9 cellular contexts compared by ENCODE assay signal in genomic region chr22:42717197-42717967, GRCh38.
DNase-seq lines count a peak whose midpoint lies in the region; ATAC-seq lines count a peak whose summit lies in the region.
"Had no signal": no experiment of that assay in that cellular context is flagged by ENCODE, and none has a peak within 500 bp of the region (broad histone marks: within the 10 kb centered on the region; RNA-seq: fewer than 3 reads in every experiment).

No MANE protein-coding gene starts in this region.

- H3K27me3 Mint-ChIP-seq in memory B cell: peaks cover 19% of the 10 kb centered on the region

- peak; percentile 13 for ATAC-seq in HG02938 (IDR thresholded peaks at IDR 0.05; ENCODE audit: unreplicated experiment)
- ATAC-seq in memory B cell (ENCODE audit: low read depth): peak; percentile 20
- no peak for ATAC-seq in HG03095 (IDR thresholded peaks at IDR 0.05; ENCODE audit: unreplicated experiment)
- no peak for ATAC-seq in GM21717 (IDR thresholded peaks at IDR 0.05; ENCODE audit: unreplicated experiment)
- ATAC-seq in GM21390 (IDR thresholded peaks at IDR 0.05; ENCODE audit: unreplicated experiment): no peak

- H3K36me3 Mint-ChIP-seq in memory B cell: no peaks in the 10 kb centered on the region

- H3K4me1 Mint-ChIP-seq in memory B cell: peaks cover 33% of the 10 kb centered on the region

- DNase-seq in DMS79 (lab: John Stamatoyannopoulos, UW): peak; percentile 18
- peak; percentile 66 for DNase-seq in SW480 (ENCODE audit: low spot score)
- DNase-seq in memory B cell (ENCODE audit: low spot score in 2 of 2): no peak
- DNase-seq in OCI-M2 (lab: John Stamatoyannopoulos, UW; ENCODE audit: unreplicated experiment): no peak
- DNase-seq: NCI-H1105 had no signal

- peak overlapping the region; percentile 5 for H3K27ac Mint-ChIP-seq in memory B cell

- H3K9me3 Mint-ChIP-seq in memory B cell: no peaks in the 10 kb centered on the region

- peak overlapping the region; percentile 5 for H3K4me3 Mint-ChIP-seq in memory B cell

Comparison
In these comparisons a context has a peak if more than half of its experiments do, and no peak if none do; other contexts are left out.
1. DNase-seq: peak in DMS79 (single experiment) and SW480 (single experiment); none in memory B cell (0 of 2) and OCI-M2 (single experiment).
2. ATAC-seq: peak in HG02938 (single experiment) and memory B cell (single experiment); none in HG03095 (single experiment), GM21717 (single experiment) and GM21390 (single experiment).